ENCODE assay signal across 5 cellular contexts in genomic region chr14:19408519-19408918, GRCh38. TPM values are rescaled to one million over a fixed set of nuclear protein-coding genes. Genes with fewer than 3 reads are reported as not detected.
"Had no signal": no experiment of that assay in that cellular context is flagged by ENCODE, and none has a peak within 500 bp of the region (broad histone marks: within the 10 kb centered on the region; RNA-seq: fewer than 3 reads in every experiment).

No MANE protein-coding gene starts in this region.

RNA-seq across cellular contexts. Expression of gene POTEG, which starts 25.6 kb away (rescaled TPM):
- total RNA-seq: HepG2, HT-29, IMR-90, K562 had no signal
- polyA plus RNA-seq: HepG2, IgD-negative memory B cell, IMR-90, K562 had no signal
